Comparison of ENCODE assay signal across 35 cellular contexts in genomic region chr6:109701774-109702173, GRCh38. TPM values are rescaled to one million over a fixed set of nuclear protein-coding genes. Genes with fewer than 3 reads are reported as not detected.
DNase-seq lines count a peak whose midpoint lies in the region; ATAC-seq and TF ChIP-seq lines count a peak whose summit lies in the region.
"Had no signal": no experiment of that assay in that cellular context is flagged by ENCODE, and none has a peak within 500 bp of the region (broad histone marks: within the 10 kb centered on the region; RNA-seq: fewer than 3 reads in every experiment).

No MANE protein-coding gene starts in this region.

- peaks cover 19% of the 10 kb centered on the region for H3K4me1 Mint-ChIP-seq in activated naive CD8-positive, alpha-beta T cell treated with anti-CD3 and anti-CD28 coated beads for 36 hours
- peaks cover 25% of the 10 kb centered on the region for H3K4me1 Mint-ChIP-seq in activated naive CD8-positive, alpha-beta T cell treated with anti-CD3 and anti-CD28 coated beads, Interleukin-2, amount 50 U/mL, for 24 hours
- peaks cover 16 to 59% (median 26%) of the 10 kb centered on the region in 4 donors for H3K4me1 Mint-ChIP-seq in naive thymus-derived CD8-positive, alpha-beta T cell

- H2AFZ ChIP-seq in smooth muscle cell (ENCODE audit: low read depth), result no peak overlapping the region

- no peaks in the 10 kb centered on the region for H3K4me1 ChIP-seq in smooth muscle cell (ENCODE audit: low read depth)
- peaks cover 4% of the 10 kb centered on the region for H3K4me1 ChIP-seq in A673 (ENCODE audit: insufficient read depth, low read length, poor library complexity, severe bottlenecking)
- H3K4me1 ChIP-seq: psoas muscle, thyroid gland, vagina had no signal

- H3K27me3 ChIP-seq in WERI-Rb-1 (ENCODE audit: insufficient read depth, low read depth, severe bottlenecking) (no peaks in the 10 kb centered on the region), smooth muscle cell (ENCODE audit: low read depth) (no peaks in the 10 kb centered on the region), A673 (replicated peaks; ENCODE audit: insufficient read depth, low read depth, low read length, poor library complexity) (no peaks in the 10 kb centered on the region)
- H3K27me3 ChIP-seq: MG63, thyroid gland, vagina had no signal

- no peaks in the 10 kb centered on the region for H3F3A ChIP-seq in smooth muscle cell (ENCODE audit: low read depth)

- H3K36me3 ChIP-seq in WERI-Rb-1 (no peaks in the 10 kb centered on the region), smooth muscle cell (ENCODE audit: low read depth) (no peaks in the 10 kb centered on the region), A673 (ENCODE audit: insufficient read depth, low read length, poor library complexity, severe bottlenecking) (no peaks in the 10 kb centered on the region)
- H3K36me3 ChIP-seq: MG63, thyroid gland, vagina had no signal

- no peaks in the 10 kb centered on the region for H4K20me1 ChIP-seq in smooth muscle cell (ENCODE audit: low read depth)

- H3K4me2 ChIP-seq in smooth muscle cell, result peak overlapping the region; percentile 1
- H3K4me2 ChIP-seq: KMS-11, SK-N-SH had no signal

- no peak for TF ChIP-seq POLR2A in NB4 (IDR thresholded peaks at IDR 0.05; ENCODE audit: extremely low read depth, insufficient read length)

- TF ChIP-seq CTCF in NB4 (IDR thresholded peaks at IDR 0.05; ENCODE audit: low read depth, low read length) (no peak), WERI-Rb-1 (IDR thresholded peaks at IDR 0.05; ENCODE audit: low read depth, low read length) (no peak), smooth muscle cell (IDR thresholded peaks at IDR 0.05; ENCODE audit: borderline replicate concordance, insufficient read depth, poor library complexity, severe bottlenecking) (no peak), A673 (conservative IDR thresholded peaks at IDR 0.05; ENCODE audit: low read depth, low read length) (no peak)

- intact Hi-C loops in A673 (cut with micrococcal nuclease; ENCODE audit: unreplicated experiment), result no loop called here

- H3K9ac ChIP-seq in smooth muscle cell (ENCODE audit: low read depth), result no peak overlapping the region
- H3K9ac ChIP-seq: KMS-11, SK-N-SH had no signal

- H3K79me2 ChIP-seq in smooth muscle cell (ENCODE audit: low read depth), result no peaks in the 10 kb centered on the region

- CTCF ChIA-PET in A673 (lab: Charles Lee), result interaction anchor here (1.0 kb wide), 1 partner anchor 338 kb away, joined by 3 read pairs; no protein-coding TSS in a partner anchor

- no peaks in the 10 kb centered on the region for H3K27me3 Mint-ChIP-seq in activated naive CD8-positive, alpha-beta T cell treated with anti-CD3 and anti-CD28 coated beads for 36 hours
- no peaks in the 10 kb centered on the region for H3K27me3 Mint-ChIP-seq in activated naive CD8-positive, alpha-beta T cell treated with anti-CD3 and anti-CD28 coated beads, Interleukin-2, amount 50 U/mL, for 24 hours
- no peaks in the 10 kb centered on the region for H3K27me3 Mint-ChIP-seq in naive thymus-derived CD8-positive, alpha-beta T cell
- H3K27me3 Mint-ChIP-seq: activated CD4-positive, alpha-beta memory T cell treated with anti-CD3 and anti-CD28 coated beads for 36 hours; brain; T-helper 17 cell had no signal

- H3K9me3 ChIP-seq in WERI-Rb-1 (ENCODE audit: severe bottlenecking), result no peaks in the 10 kb centered on the region
- H3K9me3 ChIP-seq in smooth muscle cell (replicated peaks; ENCODE audit: low read depth), result no peaks in the 10 kb centered on the region
- no peaks in the 10 kb centered on the region for H3K9me3 ChIP-seq in A673 (ENCODE audit: low read depth, low read length, poor library complexity, severe bottlenecking)
- H3K9me3 ChIP-seq: MG63, psoas muscle, SK-N-SH, thyroid gland, vagina had no signal

- BruUV-seq in A673 (replicated peaks; lab: Mats Ljungman, UMichigan), result no TSS peak

- H3K9me3 Mint-ChIP-seq in activated naive CD8-positive, alpha-beta T cell treated with anti-CD3 and anti-CD28 coated beads for 36 hours, result no peaks in the 10 kb centered on the region
- H3K9me3 Mint-ChIP-seq in activated naive CD8-positive, alpha-beta T cell treated with anti-CD3 and anti-CD28 coated beads, Interleukin-2, amount 50 U/mL, for 24 hours, result no peaks in the 10 kb centered on the region
- no peaks in the 10 kb centered on the region for H3K9me3 Mint-ChIP-seq in naive thymus-derived CD8-positive, alpha-beta T cell
- H3K9me3 Mint-ChIP-seq: activated CD4-positive, alpha-beta memory T cell treated with anti-CD3 and anti-CD28 coated beads for 36 hours; activated T-cell treated with anti-CD3 and anti-CD28 coated beads, Interleukin-2, amount 50 U/mL, for 72 hours; brain; CD8-positive, alpha-beta T cell; H9; mesothelial cell of epicardium had no signal

- ATAC-seq in activated naive CD8-positive, alpha-beta T cell treated with anti-CD3 and anti-CD28 coated beads, Interleukin-2, amount 50 U/mL, for 24 hours, result no peak
- ATAC-seq in naive thymus-derived CD8-positive, alpha-beta T cell, result no peak
- ATAC-seq: activated T-cell treated with anti-CD3 and anti-CD28 coated beads, Interleukin-2, amount 50 U/mL, for 72 hours; CD8-positive, alpha-beta T cell; left lobe of liver; psoas muscle; sciatic nerve; T-helper 17 cell had no signal

- whole genome bisulfite sequencing in smooth muscle cell (ENCODE audit: low lambda C conversion rate), result 66% methylated on average over 2 of the region's 2 CpGs

- peak overlapping the region; percentile 19 for H3K27ac Mint-ChIP-seq in activated naive CD8-positive, alpha-beta T cell treated with anti-CD3 and anti-CD28 coated beads for 36 hours
- H3K27ac Mint-ChIP-seq in activated naive CD8-positive, alpha-beta T cell treated with anti-CD3 and anti-CD28 coated beads, Interleukin-2, amount 50 U/mL, for 24 hours, result no peak overlapping the region
- peak overlapping the region in 1 of 10 donors; percentile 52 for H3K27ac Mint-ChIP-seq in naive thymus-derived CD8-positive, alpha-beta T cell
- H3K27ac Mint-ChIP-seq: activated CD4-positive, alpha-beta memory T cell treated with anti-CD3 and anti-CD28 coated beads for 36 hours; activated T-cell treated with anti-CD3 and anti-CD28 coated beads, Interleukin-2, amount 50 U/mL, for 72 hours; brain; CD8-positive, alpha-beta T cell; mesothelial cell of epicardium had no signal

- H3K4me3 ChIP-seq in NB4 (ENCODE audit: low read depth, low read length) (no peak overlapping the region), WERI-Rb-1 (ENCODE audit: low read depth, low read length) (no peak overlapping the region), smooth muscle cell (no peak overlapping the region), A673 (ENCODE audit: low read depth, low read length, poor library complexity, severe bottlenecking) (no peak overlapping the region)
- H3K4me3 ChIP-seq: MG63, psoas muscle, thyroid gland, vagina had no signal

- no peak overlapping the region for H3K4me3 Mint-ChIP-seq in activated naive CD8-positive, alpha-beta T cell treated with anti-CD3 and anti-CD28 coated beads for 36 hours
- no peak overlapping the region for H3K4me3 Mint-ChIP-seq in activated naive CD8-positive, alpha-beta T cell treated with anti-CD3 and anti-CD28 coated beads, Interleukin-2, amount 50 U/mL, for 24 hours
- no peak overlapping the region for H3K4me3 Mint-ChIP-seq in naive thymus-derived CD8-positive, alpha-beta T cell
- H3K4me3 Mint-ChIP-seq: activated CD4-positive, alpha-beta memory T cell treated with anti-CD3 and anti-CD28 coated beads for 36 hours; activated T-cell treated with anti-CD3 and anti-CD28 coated beads, Interleukin-2, amount 50 U/mL, for 72 hours; brain; CD8-positive, alpha-beta T cell; H9; mesothelial cell of epicardium; T-helper 17 cell had no signal

- no peak for DNase-seq in activated naive CD8-positive, alpha-beta T cell treated with anti-CD3 and anti-CD28 coated beads for 36 hours
- no peak for DNase-seq in activated naive CD8-positive, alpha-beta T cell treated with anti-CD3 and anti-CD28 coated beads, Interleukin-2, amount 50 U/mL, for 24 hours
- DNase-seq in NB4 (ENCODE audit: low read depth) (peak; percentile 73), WERI-Rb-1 (peak; percentile 51), smooth muscle cell (lab: John Stamatoyannopoulos, UW; ENCODE audit: unreplicated experiment) (no peak), A673 (ENCODE audit: low spot score) (no peak), hippocampal formation (lab: John Stamatoyannopoulos, UW) (no peak)
- no peak for DNase-seq in naive thymus-derived CD8-positive, alpha-beta T cell
- DNase-seq: activated CD4-positive, alpha-beta memory T cell treated with anti-CD3 and anti-CD28 coated beads for 36 hours; activated CD4-positive, alpha-beta T cell treated with anti-CD3 and anti-CD28 coated beads for 1 hour; activated naive CD4-positive, alpha-beta T cell; activated T-cell treated with anti-CD3 and anti-CD28 coated beads, Interleukin-2, amount 50 U/mL, for 72 hours; CD8-positive, alpha-beta T cell; cerebellar nuclear complex; H9; hypothalamus; MG63; NCI-H1436; NCI-H2081; NCI-H2227 treated with DMSO at 0.1 percent for 48 hours; NCI-H526 treated with DMSO at 0.1 percent for 48 hours; occipital lobe; psoas muscle; RPMI8226; SK-N-SH; stimulated activated CD4-positive, alpha-beta T cell treated with anti-CD3 and anti-CD28 coated beads, Interleukin-12 subunit alpha, Interleukin-12 subunit beta, amount 100 ng/mL, for 4 hours; stimulated activated CD4-positive, alpha-beta T cell treated with anti-CD3 and anti-CD28 coated beads, Interleukin-2, amount 100 ng/mL, for 48 hours; T-helper 17 cell; thyroid gland had no signal

- H3K36me3 Mint-ChIP-seq in activated naive CD8-positive, alpha-beta T cell treated with anti-CD3 and anti-CD28 coated beads for 36 hours, result no peaks in the 10 kb centered on the region
- H3K36me3 Mint-ChIP-seq in activated naive CD8-positive, alpha-beta T cell treated with anti-CD3 and anti-CD28 coated beads, Interleukin-2, amount 50 U/mL, for 24 hours (ENCODE audit: low read depth), result no peaks in the 10 kb centered on the region
- peaks cover 0 to 4% (median 0%) of the 10 kb centered on the region in 3 donors for H3K36me3 Mint-ChIP-seq in naive thymus-derived CD8-positive, alpha-beta T cell
- H3K36me3 Mint-ChIP-seq: activated CD4-positive, alpha-beta memory T cell treated with anti-CD3 and anti-CD28 coated beads for 36 hours; mesothelial cell of epicardium had no signal

- POLR2A ChIA-PET in naive thymus-derived CD8-positive, alpha-beta T cell (lab: Charles Lee), result interaction anchor here (2.3 kb wide), 1 partner anchor 11 kb away, joined by 11 read pairs; the partner anchor contains the start of genes AK9 and FIG4
- POLR2A ChIA-PET in A673 (lab: Charles Lee; ENCODE audit: low non-redundant PET), result no interaction called here

- H3K27ac ChIP-seq in WERI-Rb-1, result no peak overlapping the region
- no peak overlapping the region for H3K27ac ChIP-seq in smooth muscle cell (ENCODE audit: low read depth)
- H3K27ac ChIP-seq in A673 (ENCODE audit: low read depth, low read length, poor library complexity, severe bottlenecking), result no peak overlapping the region
- H3K27ac ChIP-seq: KMS-11, psoas muscle, thyroid gland, vagina had no signal

RNA-seq across cellular contexts. Expression of gene FIG4, which starts 10.7 kb away (rescaled TPM):
- 10 to 100 TPM; 13.8 to 14.5 TPM for total RNA-seq in activated naive CD8-positive, alpha-beta T cell treated with anti-CD3 and anti-CD28 coated beads for 36 hours
- total RNA-seq in smooth muscle cell (12.4 and 32.8 TPM in 2 replicates), A673 (2021) (10.9 and 16.5 TPM in 2 replicates)
- 11.2 and 12.1 TPM in 2 replicates for polyA plus RNA-seq in smooth muscle cell
- 10 to 100 TPM; 11.5 to 12.1 TPM for total RNA-seq in naive thymus-derived CD8-positive, alpha-beta T cell
- polyA plus RNA-seq in naive thymus-derived CD8-positive, alpha-beta T cell, result 10 to 100 TPM; 14.1 to 18.7 (median 16.7) TPM

RNA-seq across cellular contexts. Expression of gene AK9, which starts 10.8 kb away (rescaled TPM):
- 1 to 10 TPM; 3.1 to 3.9 TPM for total RNA-seq in activated naive CD8-positive, alpha-beta T cell treated with anti-CD3 and anti-CD28 coated beads for 36 hours
- total RNA-seq in smooth muscle cell (3.8 and 7.2 TPM in 2 replicates), A673 (2021) (2.6 TPM in 2 replicates)
- 1.9 and 2.0 TPM in 2 replicates for polyA plus RNA-seq in smooth muscle cell
- 10 to 100 TPM; 16.7 to 18.2 TPM for total RNA-seq in naive thymus-derived CD8-positive, alpha-beta T cell
- 1 to 10 TPM; 4.3 to 7.4 (median 5.9) TPM for polyA plus RNA-seq in naive thymus-derived CD8-positive, alpha-beta T cell

Comparison
In these comparisons a context has a peak if more than half of its experiments do, and no peak if none do; other contexts are left out.
1. DNase-seq: peak in NB4 (single experiment) and WERI-Rb-1 (single experiment); none in activated naive CD8-positive, alpha-beta T cell treated with anti-CD3 and anti-CD28 coated beads for 36 hours (single experiment), activated naive CD8-positive, alpha-beta T cell treated with anti-CD3 and anti-CD28 coated beads, Interleukin-2, amount 50 U/mL, for 24 hours (single experiment), smooth muscle cell (single experiment), naive thymus-derived CD8-positive, alpha-beta T cell (0 of 10), A673 (single experiment) and hippocampal formation (0 of 2).